In the genomic region with DNA sequence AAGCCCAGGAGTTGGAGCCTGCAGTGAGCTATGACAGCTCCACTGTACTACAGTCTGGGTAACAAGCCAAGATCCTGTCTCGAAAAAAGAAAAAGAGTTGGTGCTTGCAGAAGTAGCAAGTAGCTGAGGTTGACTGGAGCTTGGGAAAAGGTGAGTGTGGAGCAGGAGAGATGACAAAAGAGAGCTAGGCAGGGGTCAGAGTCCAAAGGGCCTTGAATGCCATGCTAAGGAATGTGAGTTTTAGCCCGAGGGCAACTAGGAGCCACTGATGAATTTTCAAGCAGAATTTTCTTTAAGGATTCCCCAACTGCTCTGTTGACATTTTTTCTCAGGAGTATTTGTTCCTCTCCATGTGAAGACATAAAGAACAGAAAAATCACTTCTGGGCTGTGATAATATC, we compare ENCODE assay signal across 15 cellular contexts. TPM values are rescaled to one million over a fixed set of nuclear protein-coding genes. Genes with fewer than 3 reads are reported as not detected.
A peak's percentile ranks its signal among the peaks of the same experiment; 100 is the strongest.
DNase-seq lines count a peak whose midpoint lies in the region; ATAC-seq and TF ChIP-seq lines count a peak whose summit lies in the region.
"Had no signal": no experiment of that assay in that cellular context is flagged by ENCODE, and none has a peak within 500 bp of the region (broad histone marks: within the 10 kb centered on the region; RNA-seq: fewer than 3 reads in every experiment).

No MANE protein-coding gene starts in this region.

- peak overlapping the region in 1 of 2 donors; percentile 69 for H3K4me3 Mint-ChIP-seq in CD14-positive monocyte
- peak overlapping the region; percentile 84 to 98 (median 96) for H3K4me3 Mint-ChIP-seq in IgD-negative memory B cell
- peak overlapping the region; percentile 45 to 73 (median 61) for H3K4me3 Mint-ChIP-seq in nephron

- peaks cover 0 to 3% (median 0%) of the 10 kb centered on the region in 3 donors for H3K27me3 Mint-ChIP-seq in CD14-positive monocyte (ENCODE audit: low read depth in 3 of 3)
- no peaks in the 10 kb centered on the region for H3K27me3 Mint-ChIP-seq in IgD-negative memory B cell
- no peaks in the 10 kb centered on the region for H3K27me3 Mint-ChIP-seq in nephron (ENCODE audit: low read depth)

- no peak for TF ChIP-seq CTCF in CD14-positive monocyte (IDR thresholded peaks at IDR 0.05)
- TF ChIP-seq CTCF in breast epithelium (IDR thresholded peaks at IDR 0.05): no peak
- no peak for TF ChIP-seq CTCF in nephron (IDR thresholded peaks at IDR 0.05; ENCODE audit: unreplicated experiment in 3 of 3)

- H3K36me3 Mint-ChIP-seq in CD14-positive monocyte: peaks cover 29 to 42% of the 10 kb centered on the region in 2 donors
- H3K36me3 Mint-ChIP-seq in IgD-negative memory B cell: peaks cover 5% of the 10 kb centered on the region
- H3K36me3 Mint-ChIP-seq in nephron (ENCODE audit: low read depth): peaks cover 5% of the 10 kb centered on the region

- intact Hi-C loops in CD14-positive monocyte (cut with micrococcal nuclease): loop anchor here (5.0 to 10.0 kb wide), 2 partner anchors 73 to 121 kb away; a partner anchor contains a TSS
- intact Hi-C loops in breast epithelium (cut with DNase I; ENCODE audit: low total_unique reads): loop anchor here (1.0 kb wide), 1 partner anchor 30 kb away; no protein-coding TSS in a partner anchor

- H3K27ac ChIP-seq in breast epithelium: peak overlapping the region; percentile 49 to 54
- H3K27ac ChIP-seq: WERI-Rb-1 had no signal

- H3K36me3 ChIP-seq in breast epithelium: no peaks in the 10 kb centered on the region
- H3K36me3 ChIP-seq: pancreas had no signal

- H3K9me3 Mint-ChIP-seq in CD14-positive monocyte (no peaks in the 10 kb centered on the region), IgD-negative memory B cell (no peaks in the 10 kb centered on the region), nephron (no peaks in the 10 kb centered on the region)

- no peak for DNase-seq in CD14-positive monocyte (ENCODE audit: low spot score)
- no peak for DNase-seq in breast epithelium (ENCODE audit: low spot score in 2 of 2)
- no peak for DNase-seq in erythroblast (lab: John Stamatoyannopoulos, UW)
- no peak for DNase-seq in Kasumi-1 (lab: John Stamatoyannopoulos, UW)
- no peak for DNase-seq in GM03348 (ENCODE audit: low spot score)
- DNase-seq: activated T-cell treated with anti-CD3 and anti-CD28 coated beads, Interleukin-2, amount 50 U/mL, for 48 hours; NCI-H446; stimulated activated naive CD4-positive, alpha-beta T cell; WERI-Rb-1 had no signal

- TF ChIP-seq POLR2A in breast epithelium (IDR thresholded peaks at IDR 0.05) (no peak), erythroblast (IDR thresholded peaks at IDR 0.05; ENCODE audit: low read length) (no peak)

- H3K4me1 Mint-ChIP-seq in CD14-positive monocyte: peaks cover 61% of the 10 kb centered on the region
- H3K4me1 Mint-ChIP-seq in IgD-negative memory B cell: peaks cover 48 to 62% (median 54%) of the 10 kb centered on the region in 3 donors
- H3K4me1 Mint-ChIP-seq in nephron: peaks cover 16% of the 10 kb centered on the region

- no peak for ATAC-seq in GM18868 (IDR thresholded peaks at IDR 0.05; ENCODE audit: unreplicated experiment)

- no peaks in the 10 kb centered on the region for H3K27me3 ChIP-seq in breast epithelium
- H3K27me3 ChIP-seq: pancreas had no signal

- H3K27ac Mint-ChIP-seq in CD14-positive monocyte (peak overlapping the region; percentile 90 to 96 (median 92)), IgD-negative memory B cell (peak overlapping the region; percentile 92 to 98 (median 97)), nephron (peak overlapping the region in 2 of 3 experiments; percentile 40 to 59)

- no peak overlapping the region for H3K4me3 ChIP-seq in breast epithelium
- H3K4me3 ChIP-seq: pancreas had no signal

- peaks cover 0 to 7% of the 10 kb centered on the region in 2 donors for H3K4me1 ChIP-seq in breast epithelium

- no peaks in the 10 kb centered on the region for H3K9me3 ChIP-seq in breast epithelium
- H3K9me3 ChIP-seq: pancreas had no signal

RNA-seq across cellular contexts. Expression of a gene that starts 3.1 kb away (rescaled TPM):
- polyA plus RNA-seq in CD14-positive monocyte: 10 to 100 TPM; 29.0 to 40.3 TPM
- 45.9 TPM for polyA plus RNA-seq in IgD-negative memory B cell
- 10 to 100 TPM; 55.7 to 58.7 (median 58.2) TPM for total RNA-seq in breast epithelium

RNA-seq across cellular contexts. Expression of a gene that starts 53.1 kb away (rescaled TPM):
- polyA plus RNA-seq in CD14-positive monocyte (under 1 TPM in 1 of 2 donors, not detected in 1; 0.20 TPM), IgD-negative memory B cell (not detected)
- total RNA-seq in breast epithelium: not detected
- total RNA-seq: left ventricle myocardium superior, pancreas, Right ventricle myocardium superior had no signal
